Comparison of ENCODE assay signal across 22 cellular contexts in the genomic region with DNA sequence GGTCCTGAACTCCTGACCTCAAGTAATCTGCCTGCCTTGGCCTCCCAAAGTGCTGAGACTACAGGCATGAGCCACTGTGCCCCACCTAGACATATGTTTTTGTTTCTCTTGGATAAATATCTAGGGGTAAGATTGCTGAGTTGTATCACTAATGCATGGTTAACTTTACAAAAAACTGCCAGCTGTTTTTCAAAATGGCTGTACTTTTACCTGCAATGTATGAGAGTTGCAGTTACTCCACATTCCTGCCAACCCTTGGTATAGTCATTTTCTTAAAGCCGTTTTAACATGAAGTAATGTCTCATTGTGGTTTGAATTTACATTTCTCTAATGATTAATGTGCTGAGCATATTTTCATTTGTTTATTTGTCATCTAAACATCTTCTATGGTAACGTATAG.
DNase-seq lines count a peak whose midpoint lies in the region; ATAC-seq and TF ChIP-seq lines count a peak whose summit lies in the region.
"Had no signal": no experiment of that assay in that cellular context is flagged by ENCODE, and none has a peak within 500 bp of the region (broad histone marks: within the 10 kb centered on the region; RNA-seq: fewer than 3 reads in every experiment).

No MANE protein-coding gene starts in this region.

- no peak for TF ChIP-seq CTCF in activated CD8-positive, alpha-beta T cell treated with anti-CD3 and anti-CD28 coated beads for 36 hours (IDR thresholded peaks at IDR 0.05)

- H3K4me1 Mint-ChIP-seq in activated CD8-positive, alpha-beta T cell treated with anti-CD3 and anti-CD28 coated beads for 36 hours (ENCODE audit: low read depth) = peaks cover 12% of the 10 kb centered on the region
- peaks cover 34% of the 10 kb centered on the region for H3K4me1 Mint-ChIP-seq in activated CD8-positive, alpha-beta T cell treated with anti-CD3 and anti-CD28 coated beads, Interleukin-2, amount 10 ng/mL, durations not matched to agents 7 days and 5 days (ENCODE audit: low read depth)
- peaks cover 24 to 42% (median 39%) of the 10 kb centered on the region in 3 donors for H3K4me1 Mint-ChIP-seq in CD8-positive, alpha-beta memory T cell

- no peak overlapping the region for H3K27ac Mint-ChIP-seq in activated CD8-positive, alpha-beta T cell treated with anti-CD3 and anti-CD28 coated beads for 36 hours
- H3K27ac Mint-ChIP-seq in activated CD8-positive, alpha-beta T cell treated with anti-CD3 and anti-CD28 coated beads, Interleukin-2, amount 10 ng/mL, durations not matched to agents 7 days and 5 days = no peak overlapping the region
- peak overlapping the region in 5 of 8 donors; percentile 8 to 70 (median 46) for H3K27ac Mint-ChIP-seq in CD8-positive, alpha-beta memory T cell

- no peak overlapping the region for H3K27ac ChIP-seq in CD8-positive, alpha-beta memory T cell (ENCODE audit: low read depth, low read length)
- H3K27ac ChIP-seq in epithelial cell of prostate = no peak overlapping the region
- H3K27ac ChIP-seq: A549; BLaER1 treated with 17β-estradiol and CSF1 and Interleukin-3, amounts not matched to agents 10 nM and 100 nM; PC-9; SJCRH30 had no signal

- POLR2A ChIA-PET in activated CD8-positive, alpha-beta T cell treated with anti-CD3 and anti-CD28 coated beads for 36 hours (lab: Charles Lee) = no interaction called here
- POLR2A ChIA-PET in activated CD8-positive, alpha-beta T cell treated with anti-CD3 and anti-CD28 coated beads, Interleukin-2, amount 10 ng/mL, durations not matched to agents 7 days and 5 days (lab: Charles Lee) = no interaction called here
- POLR2A ChIA-PET in CD8-positive, alpha-beta memory T cell (lab: Charles Lee) = no interaction called here

- H3K9me3 ChIP-seq in CD8-positive, alpha-beta memory T cell (ENCODE audit: low read length) = no peaks in the 10 kb centered on the region
- H3K9me3 ChIP-seq in MG63 = no peaks in the 10 kb centered on the region
- H3K9me3 ChIP-seq: A549, SJCRH30 had no signal

- peaks cover 3% of the 10 kb centered on the region for H3K9me3 Mint-ChIP-seq in activated CD8-positive, alpha-beta T cell treated with anti-CD3 and anti-CD28 coated beads for 36 hours
- no peaks in the 10 kb centered on the region for H3K9me3 Mint-ChIP-seq in activated CD8-positive, alpha-beta T cell treated with anti-CD3 and anti-CD28 coated beads, Interleukin-2, amount 10 ng/mL, durations not matched to agents 7 days and 5 days (ENCODE audit: insufficient read depth)
- peaks cover 0 to 3% (median 0%) of the 10 kb centered on the region in 5 donors for H3K9me3 Mint-ChIP-seq in CD8-positive, alpha-beta memory T cell

- peaks cover 10% of the 10 kb centered on the region for H3K36me3 ChIP-seq in CD8-positive, alpha-beta memory T cell (ENCODE audit: insufficient read depth, low read length)
- no peaks in the 10 kb centered on the region for H3K36me3 ChIP-seq in MG63

- peak; percentile 39 for ATAC-seq in activated CD8-positive, alpha-beta T cell treated with anti-CD3 and anti-CD28 coated beads for 36 hours
- no peak for ATAC-seq in activated CD8-positive, alpha-beta T cell treated with anti-CD3 and anti-CD28 coated beads, Interleukin-2, amount 10 ng/mL, durations not matched to agents 7 days and 5 days
- ATAC-seq in GM21390 (IDR thresholded peaks at IDR 0.05; ENCODE audit: unreplicated experiment) (no peak), GM18861 (IDR thresholded peaks at IDR 0.05; ENCODE audit: unreplicated experiment) (no peak)
- ATAC-seq: A549 had no signal

- no peak overlapping the region for H3K4me3 Mint-ChIP-seq in activated CD8-positive, alpha-beta T cell treated with anti-CD3 and anti-CD28 coated beads for 36 hours
- H3K4me3 Mint-ChIP-seq in activated CD8-positive, alpha-beta T cell treated with anti-CD3 and anti-CD28 coated beads, Interleukin-2, amount 10 ng/mL, durations not matched to agents 7 days and 5 days = no peak overlapping the region
- H3K4me3 Mint-ChIP-seq in CD8-positive, alpha-beta memory T cell = no peak overlapping the region

- H3K27me3 ChIP-seq in CD8-positive, alpha-beta memory T cell (ENCODE audit: insufficient read depth, low read length, poor library complexity, severe bottlenecking) = no peaks in the 10 kb centered on the region
- H3K27me3 ChIP-seq in MG63 = no peaks in the 10 kb centered on the region
- H3K27me3 ChIP-seq: BLaER1 treated with 17β-estradiol and CSF1 and Interleukin-3, amounts not matched to agents 10 nM and 100 nM; SJCRH30 had no signal

- no peaks in the 10 kb centered on the region for H3K4me1 ChIP-seq in CD8-positive, alpha-beta memory T cell (ENCODE audit: insufficient read depth, low read length)
- H3K4me1 ChIP-seq: SJCRH30 had no signal

- no peak for DNase-seq in activated CD8-positive, alpha-beta T cell treated with anti-CD3 and anti-CD28 coated beads for 36 hours
- DNase-seq in activated CD8-positive, alpha-beta T cell treated with anti-CD3 and anti-CD28 coated beads, Interleukin-2, amount 10 ng/mL, durations not matched to agents 7 days and 5 days = no peak
- DNase-seq in CD8-positive, alpha-beta memory T cell = no peak
- DNase-seq in MG63 (peak; percentile 2), epithelial cell of prostate (ENCODE audit: low read depth, low spot score) (peak; percentile 14), T-helper 9 cell (no peak)
- DNase-seq: COR-L47, DMS153, EL, H7, KBM-7, NCI-H1048, NCI-H1436 treated with DMSO at 0.1 percent for 48 hours, NCI-H2081, NCI-H2227 treated with DMSO at 0.1 percent for 48 hours, NCI-H524, PC-9, SJCRH30 had no signal

- H3K27me3 Mint-ChIP-seq in activated CD8-positive, alpha-beta T cell treated with anti-CD3 and anti-CD28 coated beads for 36 hours = no peaks in the 10 kb centered on the region
- H3K27me3 Mint-ChIP-seq in activated CD8-positive, alpha-beta T cell treated with anti-CD3 and anti-CD28 coated beads, Interleukin-2, amount 10 ng/mL, durations not matched to agents 7 days and 5 days (ENCODE audit: low read depth) = no peaks in the 10 kb centered on the region
- H3K27me3 Mint-ChIP-seq in CD8-positive, alpha-beta memory T cell = no peaks in the 10 kb centered on the region

- intact Hi-C loops in activated CD8-positive, alpha-beta T cell treated with anti-CD3 and anti-CD28 coated beads for 36 hours (cut with micrococcal nuclease) = no loop called here

- CTCF ChIA-PET in activated CD8-positive, alpha-beta T cell treated with anti-CD3 and anti-CD28 coated beads for 36 hours (lab: Charles Lee) = no interaction called here
- CTCF ChIA-PET in activated CD8-positive, alpha-beta T cell treated with anti-CD3 and anti-CD28 coated beads, Interleukin-2, amount 10 ng/mL, durations not matched to agents 7 days and 5 days (lab: Charles Lee) = no interaction called here
- CTCF ChIA-PET in CD8-positive, alpha-beta memory T cell (lab: Charles Lee) = no interaction called here

- H3K4me3 ChIP-seq in CD8-positive, alpha-beta memory T cell (ENCODE audit: low read length) = no peak overlapping the region
- H3K4me3 ChIP-seq in MG63 = no peak overlapping the region
- H3K4me3 ChIP-seq: A549; BLaER1 treated with 17β-estradiol and CSF1 and Interleukin-3, amounts not matched to agents 10 nM and 100 nM; PC-9; SJCRH30 had no signal

- peaks cover 27% of the 10 kb centered on the region for H3K36me3 Mint-ChIP-seq in activated CD8-positive, alpha-beta T cell treated with anti-CD3 and anti-CD28 coated beads for 36 hours (ENCODE audit: low read depth)
- peaks cover 63% of the 10 kb centered on the region for H3K36me3 Mint-ChIP-seq in activated CD8-positive, alpha-beta T cell treated with anti-CD3 and anti-CD28 coated beads, Interleukin-2, amount 10 ng/mL, durations not matched to agents 7 days and 5 days (ENCODE audit: low read depth)
- H3K36me3 Mint-ChIP-seq in CD8-positive, alpha-beta memory T cell = peaks cover 17 to 52% (median 25%) of the 10 kb centered on the region in 3 donors

Comparison
In these comparisons a context has a peak if more than half of its experiments do, and no peak if none do; other contexts are left out.
1. DNase-seq: peak in MG63 (single experiment) and epithelial cell of prostate (single experiment); none in activated CD8-positive, alpha-beta T cell treated with anti-CD3 and anti-CD28 coated beads for 36 hours (single experiment), activated CD8-positive, alpha-beta T cell treated with anti-CD3 and anti-CD28 coated beads, Interleukin-2, amount 10 ng/mL, durations not matched to agents 7 days and 5 days (single experiment), CD8-positive, alpha-beta memory T cell (0 of 5) and T-helper 9 cell (single experiment).
2. H3K27ac Mint-ChIP-seq: peak in CD8-positive, alpha-beta memory T cell (5 of 8); none in activated CD8-positive, alpha-beta T cell treated with anti-CD3 and anti-CD28 coated beads for 36 hours (single experiment) and activated CD8-positive, alpha-beta T cell treated with anti-CD3 and anti-CD28 coated beads, Interleukin-2, amount 10 ng/mL, durations not matched to agents 7 days and 5 days (single experiment).